Comparison of ENCODE assay signal across 4 cellular contexts in the genomic region with DNA sequence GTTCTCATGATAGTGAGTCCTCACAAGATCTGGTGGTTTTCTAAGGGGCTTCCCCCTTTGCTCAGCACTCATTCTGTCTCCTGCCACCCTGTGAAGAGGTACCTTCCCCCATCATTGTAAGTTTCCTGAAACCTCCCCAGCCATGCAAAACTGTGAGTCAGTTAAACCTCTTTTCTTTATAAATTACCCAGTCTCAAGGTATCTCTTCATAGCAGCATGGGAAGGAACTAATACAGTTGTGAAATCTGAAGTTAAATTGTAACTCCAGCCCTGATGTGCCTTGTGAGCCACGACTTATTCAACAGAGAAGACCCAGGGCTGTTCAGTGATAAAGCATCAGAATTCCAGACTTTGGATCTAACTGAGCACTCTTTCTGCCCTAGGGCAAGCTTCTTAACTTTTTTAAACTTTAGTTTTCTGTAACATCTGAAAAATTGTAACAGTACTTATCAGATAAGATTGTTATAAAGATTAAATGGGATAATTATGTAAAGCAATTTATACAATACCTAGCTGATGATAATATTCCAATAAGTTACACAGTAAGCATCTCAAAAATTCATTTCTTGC.
"Had no signal": no experiment of that assay in that cellular context is flagged by ENCODE, and none has a peak within 500 bp of the region (broad histone marks: within the 10 kb centered on the region; RNA-seq: fewer than 3 reads in every experiment).

No MANE protein-coding gene starts in this region.

- H3K4me3 ChIP-seq: GM23338 had no signal

- ATAC-seq: GM23338 had no signal

- H3K4me3 Mint-ChIP-seq: GM23338, H9 had no signal

- H3K4me1 Mint-ChIP-seq: GM23338, H9 had no signal

- DNase-seq: H9, HCEC 1CT, IMR-90 had no signal

- H3K27ac Mint-ChIP-seq: GM23338, H9 had no signal
